10 cellular contexts compared by ENCODE assay signal in genomic region chr21:38170283-38170682, GRCh38.
A peak's percentile ranks its signal among the peaks of the same experiment; 100 is the strongest.
DNase-seq lines count a peak whose midpoint lies in the region; ATAC-seq and TF ChIP-seq lines count a peak whose summit lies in the region.
"Had no signal": no experiment of that assay in that cellular context is flagged by ENCODE, and none has a peak within 500 bp of the region (broad histone marks: within the 10 kb centered on the region; RNA-seq: fewer than 3 reads in every experiment).

No MANE protein-coding gene starts in this region.

- no peaks in the 10 kb centered on the region for H3K27me3 Mint-ChIP-seq in activated CD4-positive, alpha-beta memory T cell treated with anti-CD3 and anti-CD28 coated beads for 36 hours
- H3K27me3 Mint-ChIP-seq in activated CD4-positive, alpha-beta memory T cell treated with anti-CD3 and anti-CD28 coated beads, Interleukin-2, amount 10 ng/mL, durations not matched to agents 7 days and 5 days: no peaks in the 10 kb centered on the region

- POLR2A ChIA-PET in activated CD4-positive, alpha-beta memory T cell treated with anti-CD3 and anti-CD28 coated beads for 36 hours (lab: Charles Lee): no interaction called here
- POLR2A ChIA-PET in activated CD4-positive, alpha-beta memory T cell treated with anti-CD3 and anti-CD28 coated beads, Interleukin-2, amount 10 ng/mL, durations not matched to agents 7 days and 5 days (lab: Charles Lee): no interaction called here

- H3K27me3 ChIP-seq in thoracic aorta (replicated peaks; ENCODE audit: insufficient read depth) (no peaks in the 10 kb centered on the region), ovary (no peaks in the 10 kb centered on the region)

- no peak overlapping the region for H3K4me3 Mint-ChIP-seq in activated CD4-positive, alpha-beta memory T cell treated with anti-CD3 and anti-CD28 coated beads for 36 hours
- H3K4me3 Mint-ChIP-seq in activated CD4-positive, alpha-beta memory T cell treated with anti-CD3 and anti-CD28 coated beads, Interleukin-2, amount 10 ng/mL, durations not matched to agents 7 days and 5 days: no peak overlapping the region
- H3K4me3 Mint-ChIP-seq: brain had no signal

- H3K9me3 Mint-ChIP-seq in activated CD4-positive, alpha-beta memory T cell treated with anti-CD3 and anti-CD28 coated beads for 36 hours: no peaks in the 10 kb centered on the region
- H3K9me3 Mint-ChIP-seq in activated CD4-positive, alpha-beta memory T cell treated with anti-CD3 and anti-CD28 coated beads, Interleukin-2, amount 10 ng/mL, durations not matched to agents 7 days and 5 days: no peaks in the 10 kb centered on the region

- H3K4me1 ChIP-seq in thoracic aorta (ENCODE audit: control insufficient read depth in 1 of 2, low read depth in 2 of 2): peaks cover 20 to 62% of the 10 kb centered on the region in 2 donors
- H3K4me1 ChIP-seq in ovary (ENCODE audit: insufficient read depth): peaks cover 12% of the 10 kb centered on the region

- H3K36me3 Mint-ChIP-seq in activated CD4-positive, alpha-beta memory T cell treated with anti-CD3 and anti-CD28 coated beads for 36 hours: no peaks in the 10 kb centered on the region
- no peaks in the 10 kb centered on the region for H3K36me3 Mint-ChIP-seq in activated CD4-positive, alpha-beta memory T cell treated with anti-CD3 and anti-CD28 coated beads, Interleukin-2, amount 10 ng/mL, durations not matched to agents 7 days and 5 days (ENCODE audit: low read depth)
- H3K36me3 Mint-ChIP-seq: brain had no signal

- H3K27ac ChIP-seq in thoracic aorta: peak overlapping the region in 1 of 2 donors; percentile 29
- H3K27ac ChIP-seq in ovary: no peak overlapping the region

- no peak for TF ChIP-seq EP300 in ovary (IDR thresholded peaks at IDR 0.05)

- TF ChIP-seq POLR2A in ovary (IDR thresholded peaks at IDR 0.05): no peak

- ATAC-seq in thoracic aorta (ENCODE audit: insufficient number of reproducible peaks, low FRiP score, low read depth): no peak

- no peaks in the 10 kb centered on the region for H3K9me3 ChIP-seq in thoracic aorta
- no peaks in the 10 kb centered on the region for H3K9me3 ChIP-seq in ovary

- no peaks in the 10 kb centered on the region for H3K36me3 ChIP-seq in thoracic aorta
- H3K36me3 ChIP-seq in ovary: no peaks in the 10 kb centered on the region

- DNase-seq in activated CD4-positive, alpha-beta memory T cell treated with anti-CD3 and anti-CD28 coated beads for 36 hours: peak; percentile 12
- no peak for DNase-seq in activated CD4-positive, alpha-beta memory T cell treated with anti-CD3 and anti-CD28 coated beads, Interleukin-2, amount 10 ng/mL, durations not matched to agents 7 days and 5 days
- DNase-seq in NCI-H748 treated with DMSO at 0.1 percent for 48 hours (lab: John Stamatoyannopoulos, UW): peak; percentile 7
- DNase-seq in fibroblast of villous mesenchyme (ENCODE audit: low read depth): peak; percentile 31
- DNase-seq in thoracic aorta (ENCODE audit: low spot score): no peak
- no peak for DNase-seq in inferior parietal cortex (ENCODE audit: extremely low spot score)
- DNase-seq in NCI-H1105 (lab: John Stamatoyannopoulos, UW): no peak
- no peak for DNase-seq in ovary
- DNase-seq: NCI-H2081 treated with DMSO at 0.1 percent for 48 hours had no signal

- no peaks in the 10 kb centered on the region for H3K4me1 Mint-ChIP-seq in activated CD4-positive, alpha-beta memory T cell treated with anti-CD3 and anti-CD28 coated beads for 36 hours (ENCODE audit: low read depth)
- H3K4me1 Mint-ChIP-seq in activated CD4-positive, alpha-beta memory T cell treated with anti-CD3 and anti-CD28 coated beads, Interleukin-2, amount 10 ng/mL, durations not matched to agents 7 days and 5 days: no peaks in the 10 kb centered on the region

- 54 to 71% (median 56%) methylated on average over 2 of the region's 2 CpGs for WGBS in ovary, 3 donors

- CTCF ChIA-PET in activated CD4-positive, alpha-beta memory T cell treated with anti-CD3 and anti-CD28 coated beads for 36 hours (lab: Charles Lee): interaction anchor here (0.9 to 2.5 kb wide), 6 partner anchors 22 to 496 kb away, joined by 3 to 22 read pairs (median 5); no protein-coding TSS in a partner anchor
- CTCF ChIA-PET in activated CD4-positive, alpha-beta memory T cell treated with anti-CD3 and anti-CD28 coated beads, Interleukin-2, amount 10 ng/mL, durations not matched to agents 7 days and 5 days (lab: Charles Lee): no interaction called here

- intact Hi-C loops in activated CD4-positive, alpha-beta memory T cell treated with anti-CD3 and anti-CD28 coated beads for 36 hours (cut with micrococcal nuclease): no loop called here
- intact Hi-C loops in ovary (cut with DNase I): no loop called here

- peak; percentile 59 for TF ChIP-seq CTCF in fibroblast of villous mesenchyme (IDR thresholded peaks at IDR 0.05; ENCODE audit: insufficient read depth, low read depth, low read length)
- TF ChIP-seq CTCF in thoracic aorta (IDR thresholded peaks at IDR 0.05): peak; percentile 31
- no peak for TF ChIP-seq CTCF in ovary (IDR thresholded peaks at IDR 0.05)

- no peak overlapping the region for H3K27ac Mint-ChIP-seq in activated CD4-positive, alpha-beta memory T cell treated with anti-CD3 and anti-CD28 coated beads for 36 hours
- no peak overlapping the region for H3K27ac Mint-ChIP-seq in activated CD4-positive, alpha-beta memory T cell treated with anti-CD3 and anti-CD28 coated beads, Interleukin-2, amount 10 ng/mL, durations not matched to agents 7 days and 5 days

- H3K4me3 ChIP-seq in fibroblast of villous mesenchyme (ENCODE audit: low read depth, low read length) (no peak overlapping the region), thoracic aorta (no peak overlapping the region), ovary (no peak overlapping the region)

Comparison
In these comparisons a context has a peak if more than half of its experiments do, and no peak if none do; other contexts are left out.
1. DNase-seq: peak in activated CD4-positive, alpha-beta memory T cell treated with anti-CD3 and anti-CD28 coated beads for 36 hours (single experiment), NCI-H748 treated with DMSO at 0.1 percent for 48 hours (single experiment) and fibroblast of villous mesenchyme (single experiment); none in activated CD4-positive, alpha-beta memory T cell treated with anti-CD3 and anti-CD28 coated beads, Interleukin-2, amount 10 ng/mL, durations not matched to agents 7 days and 5 days (single experiment), thoracic aorta (single experiment), inferior parietal cortex (single experiment), NCI-H1105 (single experiment) and ovary (0 of 5).
2. CTCF ChIP-seq: peak in fibroblast of villous mesenchyme (single experiment) and thoracic aorta (single experiment); none in ovary (0 of 3).